ENCODE assay signal across 8 cellular contexts in genomic region chr12:122836027-122836921, GRCh38.
DNase-seq lines count a peak whose midpoint lies in the region; ATAC-seq lines count a peak whose summit lies in the region.

No MANE protein-coding gene starts in this region.

- no peaks in the 10 kb centered on the region for H3K9me3 Mint-ChIP-seq in T-helper 1 cell treated with Interleukin-12 subunit alpha and Interleukin-12 subunit beta and Interleukin-4 antibody, amounts not matched to agents 30 μg/mL and 1 μg/mL, for 36 hours

- H3K4me1 ChIP-seq in HUES48 (ENCODE audit: control insufficient read depth, insufficient read depth, low read length), result peaks cover 13% of the 10 kb centered on the region

- no peaks in the 10 kb centered on the region for H3K9me3 ChIP-seq in HUES48 (ENCODE audit: control insufficient read depth, insufficient read depth, low read length)

- no peak overlapping the region for H3K27ac ChIP-seq in HUES48 (ENCODE audit: low read depth, low read length)
- peak overlapping the region; percentile 99 for H3K27ac ChIP-seq in layer of hippocampus (ENCODE audit: low read depth, low read length)

- H3K9ac ChIP-seq in HUES48 (ENCODE audit: low read depth, low read length), result peak overlapping the region; percentile 44

- H3K4me3 Mint-ChIP-seq in T-helper 1 cell treated with Interleukin-12 subunit alpha and Interleukin-12 subunit beta and Interleukin-4 antibody, amounts not matched to agents 30 μg/mL and 1 μg/mL, for 36 hours, result peak overlapping the region; percentile 94

- H3K4me1 Mint-ChIP-seq in T-helper 1 cell treated with Interleukin-12 subunit alpha and Interleukin-12 subunit beta and Interleukin-4 antibody, amounts not matched to agents 30 μg/mL and 1 μg/mL, for 36 hours (ENCODE audit: low read depth), result peaks cover 27% of the 10 kb centered on the region

- H3K36me3 ChIP-seq in HUES48 (ENCODE audit: control insufficient read depth, insufficient read depth, low read length), result no peaks in the 10 kb centered on the region

- ATAC-seq in HG03196 (IDR thresholded peaks at IDR 0.05; ENCODE audit: unreplicated experiment), result no peak

- no peaks in the 10 kb centered on the region for H3K36me3 Mint-ChIP-seq in T-helper 1 cell treated with Interleukin-12 subunit alpha and Interleukin-12 subunit beta and Interleukin-4 antibody, amounts not matched to agents 30 μg/mL and 1 μg/mL, for 36 hours (ENCODE audit: low read depth)

- peak overlapping the region; percentile 81 for H3K4me3 ChIP-seq in HUES48 (ENCODE audit: low read depth, low read length)

- peak overlapping the region; percentile 87 for H3K27ac Mint-ChIP-seq in T-helper 1 cell treated with Interleukin-12 subunit alpha and Interleukin-12 subunit beta and Interleukin-4 antibody, amounts not matched to agents 30 μg/mL and 1 μg/mL, for 36 hours

- DNase-seq in NCI-H82 (lab: John Stamatoyannopoulos, UW) (peak; percentile 44), NCI-H82 treated with DMSO at 0.1 percent for 48 hours (lab: John Stamatoyannopoulos, UW; ENCODE audit: unreplicated experiment) (no peak)
- DNase-seq in central memory CD4-positive, alpha-beta T cell, result peak; percentile 66
- DNase-seq in stimulated activated CD4-positive, alpha-beta T cell treated with anti-CD3 and anti-CD28 coated beads, Interleukin-4, amount 100 ng/mL, for 48 hours (ENCODE audit: low read depth in 2 of 2), result peak; percentile 14 to 37

- H3K27me3 Mint-ChIP-seq in T-helper 1 cell treated with Interleukin-12 subunit alpha and Interleukin-12 subunit beta and Interleukin-4 antibody, amounts not matched to agents 30 μg/mL and 1 μg/mL, for 36 hours (ENCODE audit: low read depth), result peaks cover 33% of the 10 kb centered on the region

- H3K27me3 ChIP-seq in HUES48 (ENCODE audit: control insufficient read depth, insufficient read depth, low read length) (peaks cover 23% of the 10 kb centered on the region), layer of hippocampus (ENCODE audit: control insufficient read depth, insufficient read depth, low read length) (no peaks in the 10 kb centered on the region)
